Comparison of ENCODE assay signal across 11 cellular contexts in the genomic region with DNA sequence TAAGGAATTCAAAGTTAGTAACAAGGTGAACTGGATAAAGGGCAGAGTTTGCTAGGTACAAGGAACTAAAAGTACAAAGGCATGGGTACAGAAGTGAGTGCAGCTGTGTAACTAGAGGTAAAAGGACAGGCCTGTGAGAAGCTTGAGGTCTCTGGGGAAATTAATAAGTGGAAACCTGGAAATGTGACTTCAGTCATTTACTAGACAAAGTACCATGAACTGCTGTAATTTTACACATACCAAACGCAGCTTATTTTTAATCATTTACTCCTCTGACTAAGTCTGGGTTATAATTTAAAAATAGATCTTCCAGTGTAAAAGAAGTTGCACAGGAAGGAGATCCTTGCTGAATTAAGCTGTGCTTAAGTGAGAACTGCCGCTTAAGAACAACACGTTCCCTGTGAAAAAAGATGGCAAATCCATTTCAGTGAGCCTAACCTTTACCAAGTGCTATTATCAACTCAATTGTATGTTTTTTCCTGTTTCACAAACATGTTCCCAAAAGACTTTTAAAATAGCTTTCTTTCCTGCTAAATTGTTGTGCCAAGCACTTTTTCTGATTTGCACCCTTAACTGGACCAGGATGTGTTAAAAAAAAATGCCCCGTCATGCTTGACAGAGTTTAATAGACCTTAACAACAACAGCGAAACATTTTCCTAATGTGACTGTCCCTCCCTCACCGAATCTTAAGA. TPM values are rescaled to one million over a fixed set of nuclear protein-coding genes. Genes with fewer than 3 reads are reported as not detected.
DNase-seq lines count a peak whose midpoint lies in the region; ATAC-seq and TF ChIP-seq lines count a peak whose summit lies in the region.
"Had no signal": no experiment of that assay in that cellular context is flagged by ENCODE, and none has a peak within 500 bp of the region (broad histone marks: within the 10 kb centered on the region; RNA-seq: fewer than 3 reads in every experiment).

No MANE protein-coding gene starts in this region.

- no peak overlapping the region for H3K9ac ChIP-seq in neural progenitor cell

- H3K27me3 ChIP-seq in neural progenitor cell, result no peaks in the 10 kb centered on the region

- H3K9me3 Mint-ChIP-seq in neural progenitor cell, result no peaks in the 10 kb centered on the region
- peaks cover 3% of the 10 kb centered on the region for H3K9me3 Mint-ChIP-seq in stimulated activated memory B cell treated with anti-CD40 and anti-IgM and Interleukin-4, amounts not matched to agents 10 μg/mL and 1 μg/mL and 100 μg/mL, for 72 hours

- DNase-seq in Caki2 (ENCODE audit: low read depth) (peak; percentile 77), epithelial cell of proximal tubule (ENCODE audit: low read depth) (peak; percentile 88), neural progenitor cell (ENCODE audit: low spot score) (no peak), DMS53 (lab: John Stamatoyannopoulos, UW) (no peak), COLO829 (ENCODE audit: low spot score) (no peak)
- DNase-seq: activated T-cell treated with anti-CD3 and anti-CD28 coated beads, Interleukin-2, amount 50 U/mL, for 48 hours; mucosa of descending colon had no signal

- no peaks in the 10 kb centered on the region for H3K27me3 Mint-ChIP-seq in neural progenitor cell (ENCODE audit: insufficient read depth, low read depth)
- H3K27me3 Mint-ChIP-seq in stimulated activated memory B cell treated with anti-CD40 and anti-IgM and Interleukin-4, amounts not matched to agents 10 μg/mL and 1 μg/mL and 100 μg/mL, for 72 hours, result no peaks in the 10 kb centered on the region

- ATAC-seq in HG03135 (IDR thresholded peaks at IDR 0.05; ENCODE audit: unreplicated experiment), result peak; percentile 70
- no peak for ATAC-seq in stimulated activated memory B cell treated with anti-CD40 and anti-IgM and Interleukin-4, amounts not matched to agents 10 μg/mL and 1 μg/mL and 100 μg/mL, for 72 hours
- no peak for ATAC-seq in GM19035 (IDR thresholded peaks at IDR 0.05; ENCODE audit: unreplicated experiment)
- ATAC-seq: mucosa of descending colon had no signal

- no peak for TF ChIP-seq CTCF in epithelial cell of proximal tubule (conservative IDR thresholded peaks at IDR 0.05; ENCODE audit: low read depth, low read length)
- TF ChIP-seq CTCF in neural progenitor cell (IDR thresholded peaks at IDR 0.05), result no peak

- H3K36me3 Mint-ChIP-seq in neural progenitor cell, result no peaks in the 10 kb centered on the region
- H3K36me3 Mint-ChIP-seq in stimulated activated memory B cell treated with anti-CD40 and anti-IgM and Interleukin-4, amounts not matched to agents 10 μg/mL and 1 μg/mL and 100 μg/mL, for 72 hours, result no peaks in the 10 kb centered on the region

- H3K4me2 ChIP-seq in neural progenitor cell, result no peak overlapping the region

- no peak overlapping the region for H3K27ac Mint-ChIP-seq in neural progenitor cell
- no peak overlapping the region for H3K27ac Mint-ChIP-seq in stimulated activated memory B cell treated with anti-CD40 and anti-IgM and Interleukin-4, amounts not matched to agents 10 μg/mL and 1 μg/mL and 100 μg/mL, for 72 hours

- H3K9me3 ChIP-seq in neural progenitor cell (ENCODE audit: low read depth), result no peaks in the 10 kb centered on the region
- H3K9me3 ChIP-seq: mucosa of descending colon had no signal

- H3K36me3 ChIP-seq in neural progenitor cell, result no peaks in the 10 kb centered on the region

- H3K4me3 ChIP-seq in epithelial cell of proximal tubule (ENCODE audit: low read depth, low read length) (peak overlapping the region; percentile 32), neural progenitor cell (no peak overlapping the region)
- H3K4me3 ChIP-seq: mucosa of descending colon had no signal

- in situ Hi-C loops in Caki2 (cut with HindIII; ENCODE audit: low pct_unique_long_range_greater_than_20kb, low sequenced_read_pairs), result no loop called here

- peaks cover 18% of the 10 kb centered on the region for H3K4me1 Mint-ChIP-seq in neural progenitor cell
- no peaks in the 10 kb centered on the region for H3K4me1 Mint-ChIP-seq in stimulated activated memory B cell treated with anti-CD40 and anti-IgM and Interleukin-4, amounts not matched to agents 10 μg/mL and 1 μg/mL and 100 μg/mL, for 72 hours

- peaks cover 18% of the 10 kb centered on the region for H3K4me1 ChIP-seq in neural progenitor cell

- H3K4me3 Mint-ChIP-seq in neural progenitor cell, result no peak overlapping the region
- no peak overlapping the region for H3K4me3 Mint-ChIP-seq in stimulated activated memory B cell treated with anti-CD40 and anti-IgM and Interleukin-4, amounts not matched to agents 10 μg/mL and 1 μg/mL and 100 μg/mL, for 72 hours

- H3K79me2 ChIP-seq in neural progenitor cell (ENCODE audit: low read depth), result no peaks in the 10 kb centered on the region

- H2AFZ ChIP-seq in neural progenitor cell (replicated peaks), result peak overlapping the region; percentile 76

- H3F3A ChIP-seq in neural progenitor cell (ENCODE audit: low read depth), result no peaks in the 10 kb centered on the region

- no peak overlapping the region for H3K27ac ChIP-seq in neural progenitor cell
- H3K27ac ChIP-seq: C4-2B had no signal

- no peaks in the 10 kb centered on the region for H4K20me1 ChIP-seq in neural progenitor cell (ENCODE audit: low read depth)

RNA-seq across cellular contexts. Expression of a gene that starts 44.3 kb away (rescaled TPM):
- total RNA-seq in Caki2 (2014; rRNA removed; shearing (Covaris generic); ENCODE audit: low replicate concordance), result 0.14 and 2.8 TPM in 2 replicates
- total RNA-seq in epithelial cell of proximal tubule, result 0.06 and 0.51 TPM in 2 replicates
- 1.3 and 4.8 TPM in 2 replicates for total RNA-seq in neural progenitor cell (ENCODE audit: low replicate concordance)

Comparison
In these comparisons a context has a peak if more than half of its experiments do, and no peak if none do; other contexts are left out.
1. DNase-seq: peak in Caki2 (single experiment) and epithelial cell of proximal tubule (single experiment); none in neural progenitor cell (single experiment), DMS53 (single experiment) and COLO829 (single experiment).